Comparison of ENCODE assay signal across 21 cellular contexts in the genomic region with DNA sequence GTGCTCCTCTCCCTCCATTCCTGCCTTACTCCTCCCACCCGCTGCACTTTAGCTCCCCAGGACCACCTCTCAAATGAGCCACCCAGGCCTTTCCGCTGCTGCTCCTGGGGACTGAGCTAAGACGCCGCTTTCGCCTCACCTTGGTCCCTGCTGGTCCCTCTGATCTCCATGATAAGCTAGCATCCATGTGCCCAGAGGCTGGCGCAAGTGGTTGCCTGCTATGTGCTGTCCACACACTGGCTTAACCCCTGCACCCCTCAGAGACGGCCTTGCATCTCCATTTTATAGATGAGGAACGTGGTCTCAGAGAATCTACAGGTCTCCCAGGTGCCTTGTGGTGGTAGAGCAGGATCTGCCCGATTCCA.
"Had no signal": no experiment of that assay in that cellular context is flagged by ENCODE, and none has a peak within 500 bp of the region (broad histone marks: within the 10 kb centered on the region; RNA-seq: fewer than 3 reads in every experiment).

No MANE protein-coding gene starts in this region.

- H3K4me1 ChIP-seq: colonic mucosa, right lobe of liver, spleen had no signal

- H3K27ac Mint-ChIP-seq: endodermal cell; progenitor cell of endocrine pancreas; stimulated activated memory B cell treated with anti-CD40 and anti-IgM and Interleukin-4, amounts not matched to agents 10 μg/mL and 1 μg/mL and 100 μg/mL, for 72 hours; stimulated activated naive CD8-positive, alpha-beta T cell treated with anti-CD3 and anti-CD28 coated beads, Interleukin-15, Interleukin-2, amounts not matched to agents 100 ng/mL and 50 ng/mL, for 24 hours had no signal

- H3K9me3 ChIP-seq: colonic mucosa, ovary, right lobe of liver, spleen, testis, tibial nerve had no signal

- ATAC-seq: foreskin keratinocyte; left colon; naive thymus-derived CD4-positive, alpha-beta T cell; right lobe of liver; stimulated activated memory B cell treated with anti-CD40 and anti-IgM and Interleukin-4, amounts not matched to agents 10 μg/mL and 1 μg/mL and 100 μg/mL, for 72 hours had no signal

- H3K36me3 ChIP-seq: colonic mucosa, ovary, right lobe of liver, spleen, tibial nerve had no signal

- H3K36me3 Mint-ChIP-seq: stimulated activated memory B cell treated with anti-CD40 and anti-IgM and Interleukin-4, amounts not matched to agents 10 μg/mL and 1 μg/mL and 100 μg/mL, for 72 hours had no signal

- H3K4me3 ChIP-seq: colonic mucosa, hepatocyte, ovary, right lobe of liver, spleen, testis, tibial nerve had no signal

- H3K27ac ChIP-seq: colonic mucosa, foreskin keratinocyte, hepatocyte, ovary, right lobe of liver, spleen, testis, tibial nerve had no signal

- H3K27me3 ChIP-seq: colonic mucosa, ovary, right lobe of liver, testis, tibial nerve had no signal

- FAIRE-seq: endothelial cell of umbilical vein had no signal

- H3K9me3 Mint-ChIP-seq: endodermal cell; stimulated activated memory B cell treated with anti-CD40 and anti-IgM and Interleukin-4, amounts not matched to agents 10 μg/mL and 1 μg/mL and 100 μg/mL, for 72 hours; stimulated activated naive CD8-positive, alpha-beta T cell treated with anti-CD3 and anti-CD28 coated beads, Interleukin-15, Interleukin-2, amounts not matched to agents 100 ng/mL and 50 ng/mL, for 24 hours had no signal

- DNase-seq: colonic mucosa; effector CD4-positive, alpha-beta T cell; endodermal cell; erythroblast; foreskin keratinocyte; left colon; mammary epithelial cell; naive thymus-derived CD4-positive, alpha-beta T cell; ovary; right lobe of liver; spleen; stimulated activated CD4-positive, alpha-beta T cell treated with anti-CD3 and anti-CD28 coated beads, Interleukin-15, amount 100 ng/mL, for 24 hours; stimulated activated CD4-positive, alpha-beta T cell treated with anti-CD3 and anti-CD28 coated beads, Interleukin-1b, Interleukin-23, amount 100 ng/mL, for 48 hours; stimulated activated CD4-positive, alpha-beta T cell treated with anti-CD3 and anti-CD28 coated beads, Interleukin-4, amount 100 ng/mL, for 24 hours; testis had no signal
